Comparison of ENCODE assay signal across 1 cellular context in the genomic region with DNA sequence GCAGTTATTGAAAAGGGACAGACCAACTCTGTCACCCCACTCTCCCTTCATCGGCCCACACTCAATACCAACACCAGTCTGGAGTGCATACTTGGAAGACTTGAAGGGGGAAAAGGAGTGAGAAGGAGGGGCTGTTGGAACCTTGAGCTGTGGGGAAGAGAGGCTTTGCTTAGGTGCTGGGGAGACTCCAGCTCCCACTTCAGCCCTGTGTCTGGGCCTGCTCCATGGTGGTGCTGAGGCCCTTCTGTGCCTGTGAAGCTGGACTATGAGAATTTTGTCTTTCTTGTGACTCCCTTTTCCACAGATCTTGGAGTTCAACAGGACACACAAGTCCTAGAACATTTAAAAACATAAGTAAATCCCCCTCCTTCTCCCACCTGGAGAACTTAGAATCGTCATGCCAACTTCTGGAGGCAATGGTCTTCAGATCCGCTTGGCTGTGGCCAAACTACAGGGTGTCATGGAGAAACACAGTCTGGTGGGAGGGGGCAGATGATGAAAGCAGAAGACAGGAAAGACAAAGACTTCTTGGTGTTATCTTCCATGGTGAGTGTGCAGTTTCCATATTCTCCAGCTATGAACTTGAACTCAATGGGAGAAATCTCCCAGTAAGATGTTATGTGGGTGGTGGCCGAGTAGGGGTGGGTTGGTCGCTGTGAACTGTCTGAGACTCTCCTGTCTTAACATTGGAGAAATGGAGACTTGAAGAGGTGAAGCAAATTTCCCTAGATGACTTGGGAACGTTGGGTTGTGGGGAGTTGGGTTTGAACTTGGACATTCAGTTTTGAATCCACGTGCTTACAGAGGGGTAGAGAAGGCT.
TF ChIP-seq lines count a peak whose summit lies in the region.

No MANE protein-coding gene starts in this region.

TF ChIP-seq in K562, 482 proteins besides CTCF, POLR2A, EP300 and RAD21 (continued from another document and continues in another):
- TF ChIP-seq, protein P1, sequence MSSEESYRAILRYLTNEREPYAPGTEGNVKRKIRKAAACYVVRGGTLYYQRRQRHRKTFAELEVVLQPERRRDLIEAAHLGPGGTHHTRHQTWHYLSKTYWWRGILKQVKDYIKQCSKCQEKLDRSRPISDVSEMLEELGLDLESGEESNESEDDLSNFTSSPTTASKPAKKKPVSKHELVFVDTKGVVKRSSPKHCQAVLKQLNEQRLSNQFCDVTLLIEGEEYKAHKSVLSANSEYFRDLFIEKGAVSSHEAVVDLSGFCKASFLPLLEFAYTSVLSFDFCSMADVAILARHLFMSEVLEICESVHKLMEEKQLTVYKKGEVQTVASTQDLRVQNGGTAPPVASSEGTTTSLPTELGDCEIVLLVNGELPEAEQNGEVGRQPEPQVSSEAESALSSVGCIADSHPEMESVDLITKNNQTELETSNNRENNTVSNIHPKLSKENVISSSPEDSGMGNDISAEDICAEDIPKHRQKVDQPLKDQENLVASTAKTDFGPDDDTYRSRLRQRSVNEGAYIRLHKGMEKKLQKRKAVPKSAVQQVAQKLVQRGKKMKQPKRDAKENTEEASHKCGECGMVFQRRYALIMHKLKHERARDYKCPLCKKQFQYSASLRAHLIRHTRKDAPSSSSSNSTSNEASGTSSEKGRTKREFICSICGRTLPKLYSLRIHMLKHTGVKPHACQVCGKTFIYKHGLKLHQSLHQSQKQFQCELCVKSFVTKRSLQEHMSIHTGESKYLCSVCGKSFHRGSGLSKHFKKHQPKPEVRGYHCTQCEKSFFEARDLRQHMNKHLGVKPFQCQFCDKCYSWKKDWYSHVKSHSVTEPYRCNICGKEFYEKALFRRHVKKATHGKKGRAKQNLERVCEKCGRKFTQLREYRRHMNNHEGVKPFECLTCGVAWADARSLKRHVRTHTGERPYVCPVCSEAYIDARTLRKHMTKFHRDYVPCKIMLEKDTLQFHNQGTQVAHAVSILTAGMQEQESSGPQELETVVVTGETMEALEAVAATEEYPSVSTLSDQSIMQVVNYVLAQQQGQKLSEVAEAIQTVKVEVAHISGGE (CRISPR knock-in tag; IDR thresholded peaks at IDR 0.05) = peak in 1 of 3 experiments; percentile 72; a peak in 2 of 6 replicates
- TF ChIP-seq ARHGAP35 (IDR thresholded peaks at IDR 0.05; ENCODE audit: partially characterized antibody) = no peak
- TF ChIP-seq POLR2AphosphoS2 (IDR thresholded peaks at IDR 0.05; ENCODE audit: low read length) = no peak
- TF ChIP-seq TEAD2 (tag; IDR thresholded peaks at IDR 0.05) = no peak
- no peak; the same call in 1 of the 2 replicates for TF ChIP-seq TOE1 (IDR thresholded peaks at IDR 0.05; ENCODE audit: borderline replicate concordance)
- no peak for TF ChIP-seq TOE1 (CRISPR knock-in tag; IDR thresholded peaks at IDR 0.05; ENCODE audit: borderline replicate concordance, low read depth)
- peak; percentile 79 for TF ChIP-seq ZKSCAN8 (CRISPR knock-in tag; IDR thresholded peaks at IDR 0.05)
- TF ChIP-seq, protein P2, sequence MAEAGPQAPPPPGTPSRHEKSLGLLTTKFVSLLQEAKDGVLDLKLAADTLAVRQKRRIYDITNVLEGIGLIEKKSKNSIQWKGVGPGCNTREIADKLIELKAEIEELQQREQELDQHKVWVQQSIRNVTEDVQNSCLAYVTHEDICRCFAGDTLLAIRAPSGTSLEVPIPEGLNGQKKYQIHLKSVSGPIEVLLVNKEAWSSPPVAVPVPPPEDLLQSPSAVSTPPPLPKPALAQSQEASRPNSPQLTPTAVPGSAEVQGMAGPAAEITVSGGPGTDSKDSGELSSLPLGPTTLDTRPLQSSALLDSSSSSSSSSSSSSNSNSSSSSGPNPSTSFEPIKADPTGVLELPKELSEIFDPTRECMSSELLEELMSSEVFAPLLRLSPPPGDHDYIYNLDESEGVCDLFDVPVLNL (CRISPR knock-in tag; IDR thresholded peaks at IDR 0.05; ENCODE audit: low read depth) = no peak
- TF ChIP-seq ILF3 (IDR thresholded peaks at IDR 0.05; ENCODE audit: borderline replicate concordance) = no peak
- TF ChIP-seq WHSC1 (IDR thresholded peaks at IDR 0.05; ENCODE audit: low read length) = no peak
- TF ChIP-seq PTTG1 (tag; IDR thresholded peaks at IDR 0.05; ENCODE audit: low read depth) = peak; percentile 71
- 0 out of 2 replicates have a peak, but pooled peaks have one; percentile 52 for TF ChIP-seq KLF6 (CRISPR knock-in tag; IDR thresholded peaks at IDR 0.05; ENCODE audit: borderline replicate concordance)
- no peak for TF ChIP-seq ZNF3 (CRISPR knock-in tag; IDR thresholded peaks at IDR 0.05)
- TF ChIP-seq CBFA2T2 (conservative IDR thresholded peaks at IDR 0.05) = no peak
- no peak for TF ChIP-seq POLR2AphosphoS5 (IDR thresholded peaks at IDR 0.05; ENCODE audit: control insufficient read depth, insufficient read depth, low read depth, low read length)
- no peak for TF ChIP-seq CBX8 (IDR thresholded peaks at IDR 0.05; ENCODE audit: borderline replicate concordance, extremely low read depth, low read depth, low read length, poor library complexity, severe bottlenecking)
- TF ChIP-seq, protein P3, sequence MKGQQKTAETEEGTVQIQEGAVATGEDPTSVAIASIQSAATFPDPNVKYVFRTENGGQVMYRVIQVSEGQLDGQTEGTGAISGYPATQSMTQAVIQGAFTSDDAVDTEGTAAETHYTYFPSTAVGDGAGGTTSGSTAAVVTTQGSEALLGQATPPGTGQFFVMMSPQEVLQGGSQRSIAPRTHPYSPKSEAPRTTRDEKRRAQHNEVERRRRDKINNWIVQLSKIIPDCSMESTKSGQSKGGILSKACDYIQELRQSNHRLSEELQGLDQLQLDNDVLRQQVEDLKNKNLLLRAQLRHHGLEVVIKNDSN (CRISPR knock-in tag; IDR thresholded peaks at IDR 0.05) = no peak
- TF ChIP-seq DLX4 (CRISPR knock-in tag; IDR thresholded peaks at IDR 0.05) = no peak
- peak; percentile 12; the same call in 1 of the 2 replicates for TF ChIP-seq ZNF830 (CRISPR knock-in tag; IDR thresholded peaks at IDR 0.05)
- no peak; the same call in 1 of the 2 replicates for TF ChIP-seq PHF8 (IDR thresholded peaks at IDR 0.05; ENCODE audit: borderline replicate concordance, low read length)
- no peak for TF ChIP-seq MAX (CRISPR knock-in tag; IDR thresholded peaks at IDR 0.05)
- 0 out of 2 replicates have a peak, but pooled peaks have one; percentile 13 for TF ChIP-seq TAL1 (IDR thresholded peaks at IDR 0.05)
- TF ChIP-seq, protein P4, sequence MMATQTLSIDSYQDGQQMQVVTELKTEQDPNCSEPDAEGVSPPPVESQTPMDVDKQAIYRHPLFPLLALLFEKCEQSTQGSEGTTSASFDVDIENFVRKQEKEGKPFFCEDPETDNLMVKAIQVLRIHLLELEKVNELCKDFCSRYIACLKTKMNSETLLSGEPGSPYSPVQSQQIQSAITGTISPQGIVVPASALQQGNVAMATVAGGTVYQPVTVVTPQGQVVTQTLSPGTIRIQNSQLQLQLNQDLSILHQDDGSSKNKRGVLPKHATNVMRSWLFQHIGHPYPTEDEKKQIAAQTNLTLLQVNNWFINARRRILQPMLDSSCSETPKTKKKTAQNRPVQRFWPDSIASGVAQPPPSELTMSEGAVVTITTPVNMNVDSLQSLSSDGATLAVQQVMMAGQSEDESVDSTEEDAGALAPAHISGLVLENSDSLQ (IDR thresholded peaks at IDR 0.05) = 0 out of 2 replicates have a peak, but pooled peaks have one; percentile 15
- no peak for TF ChIP-seq MIER1 (IDR thresholded peaks at IDR 0.05; ENCODE audit: low read depth)
- peak; percentile 53; the same call in 1 of the 2 replicates for TF ChIP-seq GABPA (tag; conservative IDR thresholded peaks at IDR 0.05; ENCODE audit: low read depth)
- no peak for TF ChIP-seq MCM7 (IDR thresholded peaks at IDR 0.05)
- no peak for TF ChIP-seq PHB2 (IDR thresholded peaks at IDR 0.05; ENCODE audit: low read depth)
- TF ChIP-seq NELFE (IDR thresholded peaks at IDR 0.05; ENCODE audit: insufficient read depth, insufficient read length) = no peak
- TF ChIP-seq CCNT2 (IDR thresholded peaks at IDR 0.05; ENCODE audit: borderline replicate concordance, extremely low read depth, insufficient read length, low read depth, low read length) = no peak
- no peak for TF ChIP-seq STAG1 (CRISPR knock-in tag; IDR thresholded peaks at IDR 0.05; ENCODE audit: borderline replicate concordance)
- TF ChIP-seq DDX20 (tag; IDR thresholded peaks at IDR 0.05; ENCODE audit: low read depth) = peak; percentile 60
- no peak for TF ChIP-seq NKRF (IDR thresholded peaks at IDR 0.05; ENCODE audit: borderline replicate concordance)
- no peak for TF ChIP-seq FUS (optimal IDR thresholded peaks at IDR 0.05; ENCODE audit: low read depth, low read length)
- no peak for TF ChIP-seq TAF1 (IDR thresholded peaks at IDR 0.05; ENCODE audit: control insufficient read depth, extremely low read depth, insufficient read depth, low read length, severe bottlenecking)
- TF ChIP-seq HIVEP1 (CRISPR knock-in tag; IDR thresholded peaks at IDR 0.05) = no peak
- TF ChIP-seq CEBPB (tag; IDR thresholded peaks at IDR 0.05) = peak; percentile 69
- no peak for TF ChIP-seq NUFIP1 (IDR thresholded peaks at IDR 0.05; ENCODE audit: partially characterized antibody)
- peak; percentile 60; the same call in 1 of the 2 replicates for TF ChIP-seq ZNF668 (CRISPR knock-in tag; IDR thresholded peaks at IDR 0.05)
- 0 out of 2 replicates have a peak, but pooled peaks have one; percentile 70 for TF ChIP-seq NFATC3 (IDR thresholded peaks at IDR 0.05)
- TF ChIP-seq, protein P5, sequence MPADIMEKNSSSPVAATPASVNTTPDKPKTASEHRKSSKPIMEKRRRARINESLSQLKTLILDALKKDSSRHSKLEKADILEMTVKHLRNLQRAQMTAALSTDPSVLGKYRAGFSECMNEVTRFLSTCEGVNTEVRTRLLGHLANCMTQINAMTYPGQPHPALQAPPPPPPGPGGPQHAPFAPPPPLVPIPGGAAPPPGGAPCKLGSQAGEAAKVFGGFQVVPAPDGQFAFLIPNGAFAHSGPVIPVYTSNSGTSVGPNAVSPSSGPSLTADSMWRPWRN (IDR thresholded peaks at IDR 0.05; ENCODE audit: low read depth) = no peak
- no peak for TF ChIP-seq EWSR1 (IDR thresholded peaks at IDR 0.05; ENCODE audit: borderline replicate concordance, low read depth, partially characterized antibody)
- no peak for TF ChIP-seq HMBOX1 (IDR thresholded peaks at IDR 0.05)
- 0 out of 2 replicates have a peak, but pooled peaks have one; percentile 24 for TF ChIP-seq MYBL2 (IDR thresholded peaks at IDR 0.05; ENCODE audit: low read depth)
- TF ChIP-seq MYBL2 (CRISPR knock-in tag; IDR thresholded peaks at IDR 0.05; ENCODE audit: borderline replicate concordance) = no peak
- TF ChIP-seq SMARCE1 (IDR thresholded peaks at IDR 0.05) = no peak
- TF ChIP-seq MEF2D (tag; conservative IDR thresholded peaks at IDR 0.05; ENCODE audit: low read depth) = peak; percentile 78; the same call in 1 of the 2 replicates
- no peak for TF ChIP-seq ZC3H8 (IDR thresholded peaks at IDR 0.05)
- TF ChIP-seq, protein P6, sequence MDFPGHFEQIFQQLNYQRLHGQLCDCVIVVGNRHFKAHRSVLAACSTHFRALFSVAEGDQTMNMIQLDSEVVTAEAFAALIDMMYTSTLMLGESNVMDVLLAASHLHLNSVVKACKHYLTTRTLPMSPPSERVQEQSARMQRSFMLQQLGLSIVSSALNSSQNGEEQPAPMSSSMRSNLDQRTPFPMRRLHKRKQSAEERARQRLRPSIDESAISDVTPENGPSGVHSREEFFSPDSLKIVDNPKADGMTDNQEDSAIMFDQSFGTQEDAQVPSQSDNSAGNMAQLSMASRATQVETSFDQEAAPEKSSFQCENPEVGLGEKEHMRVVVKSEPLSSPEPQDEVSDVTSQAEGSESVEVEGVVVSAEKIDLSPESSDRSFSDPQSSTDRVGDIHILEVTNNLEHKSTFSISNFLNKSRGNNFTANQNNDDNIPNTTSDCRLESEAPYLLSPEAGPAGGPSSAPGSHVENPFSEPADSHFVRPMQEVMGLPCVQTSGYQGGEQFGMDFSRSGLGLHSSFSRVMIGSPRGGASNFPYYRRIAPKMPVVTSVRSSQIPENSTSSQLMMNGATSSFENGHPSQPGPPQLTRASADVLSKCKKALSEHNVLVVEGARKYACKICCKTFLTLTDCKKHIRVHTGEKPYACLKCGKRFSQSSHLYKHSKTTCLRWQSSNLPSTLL (IDR thresholded peaks at IDR 0.05) = no peak
- TF ChIP-seq TAF15 (IDR thresholded peaks at IDR 0.05; ENCODE audit: low read depth, low read length) = no peak
- TF ChIP-seq ETS2 (tag; IDR thresholded peaks at IDR 0.05; ENCODE audit: borderline replicate concordance, poor library complexity, severe bottlenecking) = no peak
